Comparison of ENCODE assay signal across 1 cellular context in genomic region chr4:89221175-89221867, GRCh38.
TF ChIP-seq lines count a peak whose summit lies in the region.

No MANE protein-coding gene starts in this region.

TF ChIP-seq in HCT116, 20 proteins besides CTCF, POLR2A, EP300 and RAD21:
- peak; percentile 62 for TF ChIP-seq CEBPB (IDR thresholded peaks at IDR 0.05; ENCODE audit: low read depth)
- TF ChIP-seq EZH2 (IDR thresholded peaks at IDR 0.05), result no peak
